Comparison of ENCODE assay signal across 21 cellular contexts in genomic region chr5:27821681-27822080, GRCh38.
"Had no signal": no experiment of that assay in that cellular context is flagged by ENCODE, and none has a peak within 500 bp of the region (broad histone marks: within the 10 kb centered on the region; RNA-seq: fewer than 3 reads in every experiment).

No MANE protein-coding gene starts in this region.

- H3K36me3 ChIP-seq: heart left ventricle, lower lobe of right lung, neutrophil, thyroid gland, uterus had no signal

- H3K4me1 ChIP-seq: heart left ventricle, lower lobe of right lung, parathyroid adenoma, thyroid gland, uterus had no signal

- H3K4me3 Mint-ChIP-seq: activated naive CD8-positive, alpha-beta T cell treated with anti-CD3 and anti-CD28 coated beads, Interleukin-2, amount 10 ng/mL, durations not matched to agents 7 days and 5 days; immature natural killer cell; naive thymus-derived CD4-positive, alpha-beta T cell; stimulated activated memory B cell treated with anti-CD40 and anti-IgM and Interleukin-4, amounts not matched to agents 10 μg/mL and 1 μg/mL and 100 μg/mL, for 72 hours had no signal

- DNase-seq: activated CD4-positive, alpha-beta T cell treated with anti-CD3 and anti-CD28 coated beads, Interleukin-2, amount 50 U/mL, for 4 hours; activated CD4-positive, CD25-positive, alpha-beta regulatory T cell treated with anti-CD3 and anti-CD28 coated beads, Interleukin-2, amount 50 U/mL, for 72 hours; activated naive CD4-positive, alpha-beta T cell; activated naive CD8-positive, alpha-beta T cell treated with anti-CD3 and anti-CD28 coated beads, Interleukin-2, amount 10 ng/mL, durations not matched to agents 7 days and 5 days; activated T-cell treated with anti-CD3 and anti-CD28 coated beads for 4 hours; anterior cingulate cortex; heart left ventricle; immature natural killer cell; left colon; lower lobe of right lung; naive thymus-derived CD4-positive, alpha-beta T cell; retina; stimulated activated CD4-positive, alpha-beta T cell treated with anti-CD3 and anti-CD28 coated beads, Interleukin-2, amount 100 ng/mL, for 48 hours; T1000; thyroid gland; uterus had no signal

- FAIRE-seq: bronchial epithelial cell had no signal

- H3K9me3 ChIP-seq: heart left ventricle, lower lobe of right lung, neutrophil, thyroid gland, uterus had no signal

- H3K27ac Mint-ChIP-seq: activated naive CD8-positive, alpha-beta T cell treated with anti-CD3 and anti-CD28 coated beads, Interleukin-2, amount 10 ng/mL, durations not matched to agents 7 days and 5 days; immature natural killer cell; naive thymus-derived CD4-positive, alpha-beta T cell; stimulated activated memory B cell treated with anti-CD40 and anti-IgM and Interleukin-4, amounts not matched to agents 10 μg/mL and 1 μg/mL and 100 μg/mL, for 72 hours had no signal

- H3K9me3 Mint-ChIP-seq: activated naive CD8-positive, alpha-beta T cell treated with anti-CD3 and anti-CD28 coated beads, Interleukin-2, amount 10 ng/mL, durations not matched to agents 7 days and 5 days; stimulated activated memory B cell treated with anti-CD40 and anti-IgM and Interleukin-4, amounts not matched to agents 10 μg/mL and 1 μg/mL and 100 μg/mL, for 72 hours had no signal

- H3K4me1 Mint-ChIP-seq: activated naive CD8-positive, alpha-beta T cell treated with anti-CD3 and anti-CD28 coated beads, Interleukin-2, amount 10 ng/mL, durations not matched to agents 7 days and 5 days; immature natural killer cell; naive thymus-derived CD4-positive, alpha-beta T cell; stimulated activated memory B cell treated with anti-CD40 and anti-IgM and Interleukin-4, amounts not matched to agents 10 μg/mL and 1 μg/mL and 100 μg/mL, for 72 hours had no signal

- H3K79me2 ChIP-seq: parathyroid adenoma had no signal

- H3K9ac ChIP-seq: parathyroid adenoma had no signal

- H3K4me3 ChIP-seq: heart left ventricle, lower lobe of right lung, thyroid gland, uterus had no signal

- H2AFZ ChIP-seq: parathyroid adenoma had no signal

- H3K27me3 Mint-ChIP-seq: activated naive CD8-positive, alpha-beta T cell treated with anti-CD3 and anti-CD28 coated beads, Interleukin-2, amount 10 ng/mL, durations not matched to agents 7 days and 5 days; naive thymus-derived CD4-positive, alpha-beta T cell; stimulated activated memory B cell treated with anti-CD40 and anti-IgM and Interleukin-4, amounts not matched to agents 10 μg/mL and 1 μg/mL and 100 μg/mL, for 72 hours had no signal

- H3K27me3 ChIP-seq: heart left ventricle, neutrophil, thyroid gland, uterus had no signal

- ATAC-seq: heart left ventricle; left colon; lower lobe of right lung; naive thymus-derived CD4-positive, alpha-beta T cell; stimulated activated memory B cell treated with anti-CD40 and anti-IgM and Interleukin-4, amounts not matched to agents 10 μg/mL and 1 μg/mL and 100 μg/mL, for 72 hours had no signal

- H3K36me3 Mint-ChIP-seq: activated naive CD8-positive, alpha-beta T cell treated with anti-CD3 and anti-CD28 coated beads, Interleukin-2, amount 10 ng/mL, durations not matched to agents 7 days and 5 days; naive thymus-derived CD4-positive, alpha-beta T cell; stimulated activated memory B cell treated with anti-CD40 and anti-IgM and Interleukin-4, amounts not matched to agents 10 μg/mL and 1 μg/mL and 100 μg/mL, for 72 hours had no signal

- H3K27ac ChIP-seq: epithelial cell of prostate, heart left ventricle, lower lobe of right lung, neutrophil, parathyroid adenoma, thyroid gland, uterus had no signal
